16 cellular contexts compared by ENCODE assay signal in the genomic region with DNA sequence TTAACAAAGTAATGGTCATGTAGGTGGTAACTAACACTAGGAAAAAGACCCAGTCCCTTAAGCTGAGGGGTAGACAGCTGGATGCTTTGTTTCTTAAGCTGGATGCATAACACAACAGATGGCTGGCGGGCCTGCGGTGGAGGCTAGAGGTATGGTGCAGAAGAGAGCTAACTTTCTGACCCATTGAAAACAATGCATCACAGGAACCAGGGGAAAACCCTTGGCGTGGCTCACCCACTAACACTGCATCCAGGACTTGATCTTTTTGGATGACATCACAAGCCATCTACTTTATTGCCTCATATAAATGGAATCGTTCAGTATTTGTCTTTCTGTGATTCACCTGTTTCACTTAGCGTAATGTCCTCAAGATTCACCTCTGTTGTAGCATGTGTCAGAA.
A peak's percentile ranks its signal among the peaks of the same experiment; 100 is the strongest.
DNase-seq lines count a peak whose midpoint lies in the region; ATAC-seq and TF ChIP-seq lines count a peak whose summit lies in the region.
"Had no signal": no experiment of that assay in that cellular context is flagged by ENCODE, and none has a peak within 500 bp of the region (broad histone marks: within the 10 kb centered on the region; RNA-seq: fewer than 3 reads in every experiment).

No MANE protein-coding gene starts in this region.

- H3K36me3 ChIP-seq in skeletal muscle tissue (ENCODE audit: control insufficient read depth in 3 of 3, insufficient read depth in 3 of 3, low read length in 3 of 3), result peaks cover 9 to 15% (median 10%) of the 10 kb centered on the region in 3 donors

- TF ChIP-seq CTCF in epithelial cell of esophagus (IDR thresholded peaks at IDR 0.05; ENCODE audit: insufficient read depth, low read depth, low read length, missing control alignments), result no peak

- H3K4me3 Mint-ChIP-seq in activated naive CD4-positive, alpha-beta T cell treated with anti-CD3 and anti-CD28 coated beads for 36 hours, result no peak overlapping the region
- H3K4me3 Mint-ChIP-seq: CD4-positive, CD25-positive, alpha-beta regulatory T cell had no signal

- H3K4me1 Mint-ChIP-seq in activated naive CD4-positive, alpha-beta T cell treated with anti-CD3 and anti-CD28 coated beads for 36 hours (ENCODE audit: low read depth), result peaks cover 14% of the 10 kb centered on the region

- H3K27me3 ChIP-seq in skeletal muscle tissue (ENCODE audit: control insufficient read depth in 3 of 3, insufficient read depth in 3 of 3, low read length in 3 of 3), result no peaks in the 10 kb centered on the region

- intact Hi-C loops in activated naive CD4-positive, alpha-beta T cell treated with anti-CD3 and anti-CD28 coated beads for 36 hours (cut with micrococcal nuclease), result no loop called here

- CTCF ChIA-PET in activated naive CD4-positive, alpha-beta T cell treated with anti-CD3 and anti-CD28 coated beads for 36 hours (lab: Charles Lee), result interaction anchor here (0.7 to 0.8 kb wide), 2 partner anchors 10 to 32 kb away, joined by 3 to 4 read pairs; no protein-coding TSS in a partner anchor

- H3K9ac ChIP-seq in skeletal muscle tissue (ENCODE audit: low read depth in 1 of 3, low read length in 3 of 3), result no peak overlapping the region

- peak; percentile 38 for DNase-seq in activated naive CD4-positive, alpha-beta T cell treated with anti-CD3 and anti-CD28 coated beads for 36 hours
- no peak for DNase-seq in activated naive CD4-positive, alpha-beta T cell treated with Interleukin-2 at 50 U/mL for 16 hours
- DNase-seq in NCI-H82 (lab: John Stamatoyannopoulos, UW) (peak; percentile 76), epithelial cell of esophagus (ENCODE audit: low read depth) (peak; percentile 35)
- DNase-seq: ACHN; Calu3; CD4-positive, CD25-positive, alpha-beta regulatory T cell; DMS79 treated with DMSO at 0.1 percent for 48 hours; NCI-H1436 treated with DMSO at 0.1 percent for 48 hours; NCI-H2081; NCI-H526 treated with DMSO at 0.1 percent for 48 hours; PC-3 had no signal

- ATAC-seq in GM21717 (IDR thresholded peaks at IDR 0.05; ENCODE audit: unreplicated experiment), result no peak
- ATAC-seq in GM18517 (IDR thresholded peaks at IDR 0.05; ENCODE audit: unreplicated experiment), result no peak
- ATAC-seq: K562, PC-3 had no signal

- no peaks in the 10 kb centered on the region for H3K9me3 ChIP-seq in skeletal muscle tissue (ENCODE audit: control insufficient read depth in 3 of 3, low read length in 3 of 3)

- H3K27me3 Mint-ChIP-seq in activated naive CD4-positive, alpha-beta T cell treated with anti-CD3 and anti-CD28 coated beads for 36 hours (ENCODE audit: low read depth), result no peaks in the 10 kb centered on the region
- H3K27me3 Mint-ChIP-seq: CD4-positive, CD25-positive, alpha-beta regulatory T cell had no signal

- H3K4me3 ChIP-seq in epithelial cell of esophagus (ENCODE audit: low read length), result no peak overlapping the region
- H3K4me3 ChIP-seq in skeletal muscle tissue (ENCODE audit: low read length in 3 of 3), result no peak overlapping the region
- H3K4me3 ChIP-seq: K562 had no signal

- H3K36me3 Mint-ChIP-seq in activated naive CD4-positive, alpha-beta T cell treated with anti-CD3 and anti-CD28 coated beads for 36 hours (ENCODE audit: low read depth), result peaks cover 13% of the 10 kb centered on the region

- H3K27ac ChIP-seq in skeletal muscle tissue (ENCODE audit: low read depth, low read length), result peak overlapping the region; percentile 72

- peaks cover 5 to 15% (median 11%) of the 10 kb centered on the region in 3 donors for H3K4me1 ChIP-seq in skeletal muscle tissue (ENCODE audit: control insufficient read depth in 3 of 3, insufficient read depth in 3 of 3, low read length in 3 of 3)

- no peaks in the 10 kb centered on the region for H3K9me3 Mint-ChIP-seq in activated naive CD4-positive, alpha-beta T cell treated with anti-CD3 and anti-CD28 coated beads for 36 hours
- H3K9me3 Mint-ChIP-seq: CD4-positive, CD25-positive, alpha-beta regulatory T cell had no signal

- no peak overlapping the region for H3K27ac Mint-ChIP-seq in activated naive CD4-positive, alpha-beta T cell treated with anti-CD3 and anti-CD28 coated beads for 36 hours
- H3K27ac Mint-ChIP-seq: CD4-positive, CD25-positive, alpha-beta regulatory T cell had no signal
